Comparison of ENCODE assay signal across 8 cellular contexts in genomic region chr9:105296889-105297288, GRCh38. TPM values are rescaled to one million over a fixed set of nuclear protein-coding genes. Genes with fewer than 3 reads are reported as not detected.
DNase-seq lines count a peak whose midpoint lies in the region; TF ChIP-seq lines count a peak whose summit lies in the region.

No MANE protein-coding gene starts in this region.

- CTCF ChIA-PET in PC-9 (lab: Charles Lee), result interaction anchor here (0.6 kb wide), 1 partner anchor 107 kb away, joined by 4 read pairs; no protein-coding TSS in a partner anchor
- CTCF ChIA-PET in CD4-positive, alpha-beta memory T cell (lab: Charles Lee; ENCODE audit: partially characterized antibody), result no interaction called here
- CTCF ChIA-PET in OCI-LY7 (lab: Charles Lee; ENCODE audit: unreplicated experiment), result no interaction called here

- H3K56ac ChIP-seq in mesendoderm (ENCODE audit: low read length), result peak overlapping the region; percentile 18

- H3K4ac ChIP-seq in mesendoderm (ENCODE audit: low read depth, low read length), result no peak overlapping the region

- peak overlapping the region; percentile 86 for H3K27ac ChIP-seq in PC-9
- H3K27ac ChIP-seq in epithelial cell of prostate, result peak overlapping the region; percentile 78
- H3K27ac ChIP-seq in mesendoderm (ENCODE audit: low read depth, low read length), result peak overlapping the region; percentile 25
- H3K27ac ChIP-seq in CD4-positive, alpha-beta memory T cell (ENCODE audit: low read depth, low read length), result no peak overlapping the region
- H3K27ac ChIP-seq in OCI-LY7 (ENCODE audit: low read depth, low read length, poor library complexity, severe bottlenecking), result no peak overlapping the region

- H3K4me2 ChIP-seq in PC-9 (peak overlapping the region; percentile 56), mesendoderm (ENCODE audit: low read length) (no peak overlapping the region), OCI-LY7 (ENCODE audit: low read length) (no peak overlapping the region)

- peaks cover 19 to 21% of the 10 kb centered on the region in 2 donors for H3K36me3 Mint-ChIP-seq in CD4-positive, alpha-beta memory T cell

- H4K5ac ChIP-seq in mesendoderm (ENCODE audit: low read length), result no peak overlapping the region

- H2AFZ ChIP-seq in PC-9 (0 out of 2 replicates have a peak overlapping the region, but pooled peaks have one; percentile 11), OCI-LY7 (ENCODE audit: low read length) (no peak overlapping the region)

- peaks cover 14% of the 10 kb centered on the region for H3F3A ChIP-seq in PC-9 (ENCODE audit: insufficient read depth, low read depth)

- H2BK120ac ChIP-seq in mesendoderm (ENCODE audit: low read depth, low read length), result no peak overlapping the region

- H3K36me3 ChIP-seq in PC-9 (ENCODE audit: low read depth) (no peaks in the 10 kb centered on the region), mesendoderm (ENCODE audit: control insufficient read depth, insufficient read depth, low read length) (no peaks in the 10 kb centered on the region), OCI-LY7 (ENCODE audit: insufficient read depth, low read length) (peaks cover 21% of the 10 kb centered on the region)
- no peaks in the 10 kb centered on the region for H3K36me3 ChIP-seq in CD4-positive, alpha-beta memory T cell (ENCODE audit: insufficient read depth, low read length)

- no peak overlapping the region for H3K27ac Mint-ChIP-seq in CD4-positive, alpha-beta memory T cell

- peak overlapping the region; percentile 85 for H2BK15ac ChIP-seq in mesendoderm (replicated peaks; ENCODE audit: low read depth)

- H3K27me3 Mint-ChIP-seq in CD4-positive, alpha-beta memory T cell, result no peaks in the 10 kb centered on the region

- H4K20me1 ChIP-seq in PC-9 (ENCODE audit: insufficient read depth), result no peaks in the 10 kb centered on the region
- H4K20me1 ChIP-seq in OCI-LY7 (ENCODE audit: insufficient read depth, low read length), result 0 out of 2 replicates have a peak, but pooled peaks cover 9% of the 10 kb centered on the region

- no CpG with 5 or more reads among the region's 2 CpGs for WGBS in mesendoderm (ENCODE audit: extremely low coverage, insufficient coverage, low lambda C conversion rate)

- BruUV-seq in PC-9 (replicated peaks; lab: Mats Ljungman, UMichigan), result no TSS peak
- no TSS peak for BruUV-seq in OCI-LY7 (replicated peaks; lab: Mats Ljungman, UMichigan)

- POLR2A ChIA-PET in PC-9 (lab: Charles Lee; ENCODE audit: unreplicated experiment) (interaction anchor here (0.5 to 1.1 kb wide), 5 partner anchors 15 to 427 kb away, joined by 3 to 8 read pairs (median 5); partner anchors contain the start of gene SLC44A1), OCI-LY7 (lab: Charles Lee) (interaction anchor here (1.3 kb wide), 1 partner anchor 12 kb away, joined by 4 read pairs; no protein-coding TSS in a partner anchor)
- POLR2A ChIA-PET in CD4-positive, alpha-beta memory T cell (lab: Charles Lee; ENCODE audit: partially characterized antibody), result no interaction called here

- DNase-seq in AG09309 (ENCODE audit: low read depth) (peak; percentile 95), PC-9 (peak; percentile 33 to 95), epithelial cell of prostate (ENCODE audit: low read depth, low spot score) (peak; percentile 70), mesendoderm (peak; percentile 95), GM13977 (ENCODE audit: low spot score) (no peak), OCI-LY7 (ENCODE audit: low spot score) (no peak), KBM-7 (no peak)
- DNase-seq in CD4-positive, alpha-beta memory T cell, result no peak

- H3K4me1 ChIP-seq in PC-9 (replicated peaks; ENCODE audit: insufficient read depth) (peaks cover 50% of the 10 kb centered on the region), mesendoderm (ENCODE audit: control insufficient read depth, low read depth, low read length) (peaks cover 10% of the 10 kb centered on the region), OCI-LY7 (ENCODE audit: insufficient read depth, low read length, poor library complexity, severe bottlenecking) (no peaks in the 10 kb centered on the region)
- no peaks in the 10 kb centered on the region for H3K4me1 ChIP-seq in CD4-positive, alpha-beta memory T cell (ENCODE audit: insufficient read depth, low read length)

- peaks cover 0 to 12% (median 6%) of the 10 kb centered on the region in 4 donors for H3K4me1 Mint-ChIP-seq in CD4-positive, alpha-beta memory T cell

- H3K79me1 ChIP-seq in mesendoderm (ENCODE audit: low read length), result peaks cover 3% of the 10 kb centered on the region

- H3K4me3 Mint-ChIP-seq in CD4-positive, alpha-beta memory T cell, result no peak overlapping the region

- no peak overlapping the region for H2AK5ac ChIP-seq in mesendoderm (ENCODE audit: low read length)

- H3K9me3 ChIP-seq in PC-9 (ENCODE audit: insufficient read depth, low read depth) (peaks cover 11% of the 10 kb centered on the region; the same call in 1 of the 2 replicates), OCI-LY7 (ENCODE audit: low read length) (no peaks in the 10 kb centered on the region)
- H3K9me3 ChIP-seq in CD4-positive, alpha-beta memory T cell (ENCODE audit: control insufficient read depth in 1 of 2, low read length in 2 of 2), result no peaks in the 10 kb centered on the region

- H3K9me2 ChIP-seq in PC-9 (ENCODE audit: insufficient read depth) (no peaks in the 10 kb centered on the region), OCI-LY7 (ENCODE audit: insufficient read depth, low read length) (no peaks in the 10 kb centered on the region)

- intact Hi-C loops in PC-9 (cut with micrococcal nuclease; ENCODE audit: unreplicated experiment) (no loop called here), OCI-LY7 (cut with micrococcal nuclease; ENCODE audit: unreplicated experiment) (no loop called here)
- intact Hi-C loops in CD4-positive, alpha-beta memory T cell (cut with micrococcal nuclease), result no loop called here

- TF ChIP-seq CTCF in AG09309 (IDR thresholded peaks at IDR 0.05; ENCODE audit: control insufficient read depth, insufficient read depth, low read depth, low read length, missing control alignments), result no peak
- TF ChIP-seq CTCF in PC-9 (conservative IDR thresholded peaks at IDR 0.05), result no peak
- TF ChIP-seq CTCF in GM13977 (IDR thresholded peaks at IDR 0.05; ENCODE audit: extremely low read depth, insufficient read depth, missing control alignments), result no peak
- TF ChIP-seq CTCF in OCI-LY7 (conservative IDR thresholded peaks at IDR 0.05; ENCODE audit: low read length), result no peak

- H4K8ac ChIP-seq in mesendoderm (ENCODE audit: low read depth, low read length), result no peak overlapping the region

- H3K79me2 ChIP-seq in PC-9 (ENCODE audit: low read depth) (peaks cover 16% of the 10 kb centered on the region), mesendoderm (ENCODE audit: control insufficient read depth, insufficient read depth, low read length) (peaks cover 5% of the 10 kb centered on the region), OCI-LY7 (ENCODE audit: insufficient read depth, low read depth, low read length) (peaks cover 20% of the 10 kb centered on the region; the same call in 1 of the 2 replicates)

- H3K18ac ChIP-seq in mesendoderm (ENCODE audit: low read length), result no peak overlapping the region

- H3K9me3 Mint-ChIP-seq in CD4-positive, alpha-beta memory T cell, result no peaks in the 10 kb centered on the region

- no peak overlapping the region for H3K23ac ChIP-seq in mesendoderm (ENCODE audit: low read length)

- no peak overlapping the region for H2BK5ac ChIP-seq in mesendoderm (ENCODE audit: low read length)

- in situ Hi-C loops in GM13977 (cut with MboI; ENCODE audit: low pct_unique_long_range_greater_than_20kb, low sequenced_read_pairs, unreplicated experiment) (no loop called here), KBM-7 (cut with MboI; ENCODE audit: low pct_unique_long_range_greater_than_20kb, low sequenced_read_pairs) (no loop called here)

- H3K27me3 ChIP-seq in PC-9 (ENCODE audit: insufficient read depth, low read depth) (no peaks in the 10 kb centered on the region), mesendoderm (ENCODE audit: insufficient read depth, low read length, poor library complexity) (no peaks in the 10 kb centered on the region)
- no peaks in the 10 kb centered on the region for H3K27me3 ChIP-seq in CD4-positive, alpha-beta memory T cell (ENCODE audit: insufficient read depth, low read length)

- no peak overlapping the region for H3K9ac ChIP-seq in mesendoderm (ENCODE audit: low read length)

- H3K4me3 ChIP-seq in AG09309 (ENCODE audit: control insufficient read depth, low read depth, low read length), result no peak overlapping the region
- H3K4me3 ChIP-seq in PC-9, result no peak overlapping the region; the same call in 1 of the 2 replicates
- H3K4me3 ChIP-seq in mesendoderm (ENCODE audit: low read length), result no peak overlapping the region
- H3K4me3 ChIP-seq in CD4-positive, alpha-beta memory T cell (ENCODE audit: low read length in 2 of 2), result no peak overlapping the region
- no peak overlapping the region for H3K4me3 ChIP-seq in OCI-LY7 (ENCODE audit: low read depth, low read length, poor library complexity, severe bottlenecking)

RNA-seq across cellular contexts. Expression of gene SLC44A1, which starts 52.4 kb away (rescaled TPM):
- total RNA-seq in PC-9 (2021) (70.2 and 95.2 TPM in 2 replicates), OCI-LY7 (2022) (71.6 and 81.3 TPM in 2 replicates)
- polyA plus RNA-seq in mesendoderm (2013, experiment 1 of 2), result 23.9 TPM
- 23.2 TPM for polyA plus RNA-seq in mesendoderm (2013, experiment 2 of 2)
- 10 to 100 TPM; 13.7 to 15.2 TPM for total RNA-seq in CD4-positive, alpha-beta memory T cell
- 10 to 100 TPM; 19.6 to 33.3 TPM for polyA plus RNA-seq in CD4-positive, alpha-beta memory T cell
- total RNA-seq in OCI-LY7 (2014; rRNA removed; shearing (Covaris generic)), result 26.6 and 27.6 TPM in 2 replicates

Comparison
In these comparisons a context has a peak if more than half of its experiments do, and no peak if none do; other contexts are left out.
1. DNase-seq: peak in AG09309 (single experiment), PC-9 (2 of 2), epithelial cell of prostate (single experiment) and mesendoderm (single experiment); none in GM13977 (single experiment), CD4-positive, alpha-beta memory T cell (0 of 5), OCI-LY7 (single experiment) and KBM-7 (single experiment).
2. H3K27ac ChIP-seq: peak in PC-9 (single experiment), epithelial cell of prostate (single experiment) and mesendoderm (single experiment); none in CD4-positive, alpha-beta memory T cell (single experiment) and OCI-LY7 (single experiment).